In the genomic region with DNA sequence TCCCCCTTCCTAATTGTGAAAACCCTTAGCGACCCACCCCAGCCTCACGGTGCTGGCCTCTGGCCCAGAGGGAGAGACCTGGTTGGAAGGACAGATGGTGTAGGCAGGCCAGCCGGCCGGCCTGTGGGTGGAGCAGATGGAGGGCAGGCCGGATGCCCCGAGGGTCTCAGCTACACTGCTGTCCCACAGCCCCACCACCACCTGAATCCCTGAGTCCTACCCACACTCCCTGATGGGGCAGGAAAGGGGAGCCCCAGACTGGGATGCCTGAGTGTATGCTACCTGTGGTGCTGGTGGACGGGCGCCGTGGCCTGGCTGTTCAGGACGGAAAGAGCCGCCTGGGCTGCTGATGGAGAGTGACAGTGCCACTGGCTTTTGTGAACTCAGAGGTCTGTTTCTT, we compare ENCODE assay signal across 2 cellular contexts.
TF ChIP-seq lines count a peak whose summit lies in the region.

No MANE protein-coding gene starts in this region.

TF ChIP-seq in SK-N-SH, 30 proteins besides CTCF, POLR2A, EP300 and RAD21 (continued from another document):
- TF ChIP-seq, protein P1, sequence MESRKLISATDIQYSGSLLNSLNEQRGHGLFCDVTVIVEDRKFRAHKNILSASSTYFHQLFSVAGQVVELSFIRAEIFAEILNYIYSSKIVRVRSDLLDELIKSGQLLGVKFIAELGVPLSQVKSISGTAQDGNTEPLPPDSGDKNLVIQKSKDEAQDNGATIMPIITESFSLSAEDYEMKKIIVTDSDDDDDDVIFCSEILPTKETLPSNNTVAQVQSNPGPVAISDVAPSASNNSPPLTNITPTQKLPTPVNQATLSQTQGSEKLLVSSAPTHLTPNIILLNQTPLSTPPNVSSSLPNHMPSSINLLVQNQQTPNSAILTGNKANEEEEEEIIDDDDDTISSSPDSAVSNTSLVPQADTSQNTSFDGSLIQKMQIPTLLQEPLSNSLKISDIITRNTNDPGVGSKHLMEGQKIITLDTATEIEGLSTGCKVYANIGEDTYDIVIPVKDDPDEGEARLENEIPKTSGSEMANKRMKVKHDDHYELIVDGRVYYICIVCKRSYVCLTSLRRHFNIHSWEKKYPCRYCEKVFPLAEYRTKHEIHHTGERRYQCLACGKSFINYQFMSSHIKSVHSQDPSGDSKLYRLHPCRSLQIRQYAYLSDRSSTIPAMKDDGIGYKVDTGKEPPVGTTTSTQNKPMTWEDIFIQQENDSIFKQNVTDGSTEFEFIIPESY (IDR thresholded peaks at IDR 0.05; ENCODE audit: borderline replicate concordance, low read depth), result no peak
- TF ChIP-seq RXRA (IDR thresholded peaks at IDR 0.05; ENCODE audit: borderline replicate concordance, low read depth), result no peak
- TF ChIP-seq, protein P2, sequence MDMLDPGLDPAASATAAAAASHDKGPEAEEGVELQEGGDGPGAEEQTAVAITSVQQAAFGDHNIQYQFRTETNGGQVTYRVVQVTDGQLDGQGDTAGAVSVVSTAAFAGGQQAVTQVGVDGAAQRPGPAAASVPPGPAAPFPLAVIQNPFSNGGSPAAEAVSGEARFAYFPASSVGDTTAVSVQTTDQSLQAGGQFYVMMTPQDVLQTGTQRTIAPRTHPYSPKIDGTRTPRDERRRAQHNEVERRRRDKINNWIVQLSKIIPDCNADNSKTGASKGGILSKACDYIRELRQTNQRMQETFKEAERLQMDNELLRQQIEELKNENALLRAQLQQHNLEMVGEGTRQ (IDR thresholded peaks at IDR 0.05; ENCODE audit: borderline replicate concordance, low read depth, low read length), result no peak
- TF ChIP-seq, protein P3, sequence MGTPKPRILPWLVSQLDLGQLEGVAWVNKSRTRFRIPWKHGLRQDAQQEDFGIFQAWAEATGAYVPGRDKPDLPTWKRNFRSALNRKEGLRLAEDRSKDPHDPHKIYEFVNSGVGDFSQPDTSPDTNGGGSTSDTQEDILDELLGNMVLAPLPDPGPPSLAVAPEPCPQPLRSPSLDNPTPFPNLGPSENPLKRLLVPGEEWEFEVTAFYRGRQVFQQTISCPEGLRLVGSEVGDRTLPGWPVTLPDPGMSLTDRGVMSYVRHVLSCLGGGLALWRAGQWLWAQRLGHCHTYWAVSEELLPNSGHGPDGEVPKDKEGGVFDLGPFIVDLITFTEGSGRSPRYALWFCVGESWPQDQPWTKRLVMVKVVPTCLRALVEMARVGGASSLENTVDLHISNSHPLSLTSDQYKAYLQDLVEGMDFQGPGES (IDR thresholded peaks at IDR 0.05; ENCODE audit: low read depth, low read length), result no peak
- TF ChIP-seq EZH2phosphoT487 (IDR thresholded peaks at IDR 0.05; ENCODE audit: borderline replicate concordance, low read depth), result no peak
- no peak for TF ChIP-seq POLR2AphosphoS5 (IDR thresholded peaks at IDR 0.05; ENCODE audit: low read depth, low read length)
- no peak for TF ChIP-seq TCF12 (IDR thresholded peaks at IDR 0.05)
- TF ChIP-seq MXI1 (IDR thresholded peaks at IDR 0.05; ENCODE audit: low read depth, low read length), result peak; percentile 44; the same call in 1 of the 2 replicates
- TF ChIP-seq FOXJ3 (CRISPR knock-in tag; IDR thresholded peaks at IDR 0.05), result peak; percentile 47; the same call in 1 of the 2 replicates

TF ChIP-seq in SK-N-SH treated with all-trans-retinoic acid at 6 μM for 48 hours, 23 proteins besides CTCF, POLR2A, EP300 and RAD21 (continued from another document):
- TF ChIP-seq, protein P4, sequence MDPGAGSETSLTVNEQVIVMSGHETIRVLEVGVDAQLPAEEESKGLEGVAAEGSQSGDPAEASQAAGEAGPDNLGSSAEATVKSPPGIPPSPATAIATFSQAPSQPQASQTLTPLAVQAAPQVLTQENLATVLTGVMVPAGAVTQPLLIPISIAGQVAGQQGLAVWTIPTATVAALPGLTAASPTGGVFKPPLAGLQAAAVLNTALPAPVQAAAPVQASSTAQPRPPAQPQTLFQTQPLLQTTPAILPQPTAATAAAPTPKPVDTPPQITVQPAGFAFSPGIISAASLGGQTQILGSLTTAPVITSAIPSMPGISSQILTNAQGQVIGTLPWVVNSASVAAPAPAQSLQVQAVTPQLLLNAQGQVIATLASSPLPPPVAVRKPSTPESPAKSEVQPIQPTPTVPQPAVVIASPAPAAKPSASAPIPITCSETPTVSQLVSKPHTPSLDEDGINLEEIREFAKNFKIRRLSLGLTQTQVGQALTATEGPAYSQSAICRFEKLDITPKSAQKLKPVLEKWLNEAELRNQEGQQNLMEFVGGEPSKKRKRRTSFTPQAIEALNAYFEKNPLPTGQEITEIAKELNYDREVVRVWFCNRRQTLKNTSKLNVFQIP (CRISPR knock-in tag; IDR thresholded peaks at IDR 0.05; ENCODE audit: borderline replicate concordance, low read depth), result no peak
- no peak for TF ChIP-seq ZFP3 (CRISPR knock-in tag; IDR thresholded peaks at IDR 0.05)
- TF ChIP-seq OSR1 (CRISPR knock-in tag; IDR thresholded peaks at IDR 0.05), result no peak
- no peak for TF ChIP-seq ESRRG (CRISPR knock-in tag; IDR thresholded peaks at IDR 0.05)
- TF ChIP-seq, protein P5, sequence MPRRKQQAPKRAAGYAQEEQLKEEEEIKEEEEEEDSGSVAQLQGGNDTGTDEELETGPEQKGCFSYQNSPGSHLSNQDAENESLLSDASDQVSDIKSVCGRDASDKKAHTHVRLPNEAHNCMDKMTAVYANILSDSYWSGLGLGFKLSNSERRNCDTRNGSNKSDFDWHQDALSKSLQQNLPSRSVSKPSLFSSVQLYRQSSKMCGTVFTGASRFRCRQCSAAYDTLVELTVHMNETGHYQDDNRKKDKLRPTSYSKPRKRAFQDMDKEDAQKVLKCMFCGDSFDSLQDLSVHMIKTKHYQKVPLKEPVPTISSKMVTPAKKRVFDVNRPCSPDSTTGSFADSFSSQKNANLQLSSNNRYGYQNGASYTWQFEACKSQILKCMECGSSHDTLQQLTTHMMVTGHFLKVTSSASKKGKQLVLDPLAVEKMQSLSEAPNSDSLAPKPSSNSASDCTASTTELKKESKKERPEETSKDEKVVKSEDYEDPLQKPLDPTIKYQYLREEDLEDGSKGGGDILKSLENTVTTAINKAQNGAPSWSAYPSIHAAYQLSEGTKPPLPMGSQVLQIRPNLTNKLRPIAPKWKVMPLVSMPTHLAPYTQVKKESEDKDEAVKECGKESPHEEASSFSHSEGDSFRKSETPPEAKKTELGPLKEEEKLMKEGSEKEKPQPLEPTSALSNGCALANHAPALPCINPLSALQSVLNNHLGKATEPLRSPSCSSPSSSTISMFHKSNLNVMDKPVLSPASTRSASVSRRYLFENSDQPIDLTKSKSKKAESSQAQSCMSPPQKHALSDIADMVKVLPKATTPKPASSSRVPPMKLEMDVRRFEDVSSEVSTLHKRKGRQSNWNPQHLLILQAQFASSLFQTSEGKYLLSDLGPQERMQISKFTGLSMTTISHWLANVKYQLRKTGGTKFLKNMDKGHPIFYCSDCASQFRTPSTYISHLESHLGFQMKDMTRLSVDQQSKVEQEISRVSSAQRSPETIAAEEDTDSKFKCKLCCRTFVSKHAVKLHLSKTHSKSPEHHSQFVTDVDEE (CRISPR knock-in tag; IDR thresholded peaks at IDR 0.05), result no peak
- TF ChIP-seq ZNF565 (CRISPR knock-in tag; conservative IDR thresholded peaks at IDR 0.05; ENCODE audit: low read depth), result no peak
- no peak for TF ChIP-seq GLIS3 (CRISPR knock-in tag; IDR thresholded peaks at IDR 0.05)
- TF ChIP-seq ZNF8 (CRISPR knock-in tag; IDR thresholded peaks at IDR 0.05), result no peak
- no peak for TF ChIP-seq ZNF70 (CRISPR knock-in tag; IDR thresholded peaks at IDR 0.05)
- TF ChIP-seq ARNTL (CRISPR knock-in tag; IDR thresholded peaks at IDR 0.05; ENCODE audit: borderline replicate concordance, low read depth), result no peak
- TF ChIP-seq, protein P6, sequence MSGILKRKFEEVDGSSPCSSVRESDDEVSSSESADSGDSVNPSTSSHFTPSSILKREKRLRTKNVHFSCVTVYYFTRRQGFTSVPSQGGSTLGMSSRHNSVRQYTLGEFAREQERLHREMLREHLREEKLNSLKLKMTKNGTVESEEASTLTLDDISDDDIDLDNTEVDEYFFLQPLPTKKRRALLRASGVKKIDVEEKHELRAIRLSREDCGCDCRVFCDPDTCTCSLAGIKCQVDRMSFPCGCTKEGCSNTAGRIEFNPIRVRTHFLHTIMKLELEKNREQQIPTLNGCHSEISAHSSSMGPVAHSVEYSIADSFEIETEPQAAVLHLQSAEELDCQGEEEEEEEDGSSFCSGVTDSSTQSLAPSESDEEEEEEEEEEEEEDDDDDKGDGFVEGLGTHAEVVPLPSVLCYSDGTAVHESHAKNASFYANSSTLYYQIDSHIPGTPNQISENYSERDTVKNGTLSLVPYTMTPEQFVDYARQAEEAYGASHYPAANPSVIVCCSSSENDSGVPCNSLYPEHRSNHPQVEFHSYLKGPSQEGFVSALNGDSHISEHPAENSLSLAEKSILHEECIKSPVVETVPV (CRISPR knock-in tag; IDR thresholded peaks at IDR 0.05), result no peak
- no peak for TF ChIP-seq SNAI2 (CRISPR knock-in tag; IDR thresholded peaks at IDR 0.05)
- no peak for TF ChIP-seq PPARA (CRISPR knock-in tag; IDR thresholded peaks at IDR 0.05; ENCODE audit: borderline replicate concordance)
